In the genomic region with DNA sequence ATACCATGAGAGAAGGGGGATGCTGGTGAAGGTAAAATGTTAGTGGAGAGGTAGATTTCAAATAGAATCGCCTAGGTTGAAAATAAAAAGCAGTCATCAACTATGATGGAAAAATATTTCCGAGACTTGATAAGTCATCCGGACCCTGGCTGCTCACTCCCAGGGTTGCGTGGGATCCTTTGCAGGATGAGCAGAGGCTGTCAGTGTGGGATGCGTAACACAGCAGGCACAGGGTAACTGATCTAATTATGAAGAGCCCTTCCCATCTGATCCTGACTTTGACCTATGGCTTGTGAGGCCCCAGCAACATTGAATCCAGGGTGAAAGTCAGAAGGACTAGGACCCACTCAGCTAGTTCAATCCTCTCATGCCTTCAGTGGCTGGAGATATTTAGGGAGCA, we compare ENCODE assay signal across 22 cellular contexts.
"Had no signal": no experiment of that assay in that cellular context is flagged by ENCODE, and none has a peak within 500 bp of the region (broad histone marks: within the 10 kb centered on the region; RNA-seq: fewer than 3 reads in every experiment).

No MANE protein-coding gene starts in this region.

- H3K27ac ChIP-seq: colonic mucosa, coronary artery, dorsolateral prefrontal cortex, epithelial cell of prostate, esophagus muscularis mucosa, esophagus squamous epithelium, foreskin keratinocyte, gastrocnemius medialis, gastroesophageal sphincter, heart left ventricle, heart right ventricle had no signal

- H3K9me3 ChIP-seq: colonic mucosa, esophagus muscularis mucosa, gastrocnemius medialis, gastroesophageal sphincter had no signal

- H3K4me1 ChIP-seq: colonic mucosa, esophagus squamous epithelium, foreskin keratinocyte, gastrocnemius medialis, gastroesophageal sphincter, heart left ventricle, heart right ventricle had no signal

- H3K36me3 ChIP-seq: colonic mucosa, esophagus muscularis mucosa, esophagus squamous epithelium, gastrocnemius medialis, gastroesophageal sphincter, heart left ventricle, heart right ventricle had no signal

- H3K4me3 ChIP-seq: colonic mucosa, coronary artery, dorsolateral prefrontal cortex, esophagus muscularis mucosa, esophagus squamous epithelium, gastrocnemius medialis, gastroesophageal sphincter, heart left ventricle, heart right ventricle had no signal

- DNase-seq: colonic mucosa; cortex of kidney; dermis blood vessel endothelial cell; dorsolateral prefrontal cortex; effector CD4-positive, alpha-beta T cell; effector CD8-positive, alpha-beta T cell; effector memory CD4-positive, alpha-beta T cell; effector memory CD8-positive, alpha-beta T cell; endodermal cell; erythroblast; esophagus squamous epithelium; foreskin fibroblast; foreskin keratinocyte; foreskin melanocyte; gastrocnemius medialis; glutamatergic neuron; heart left ventricle; heart right ventricle had no signal

- H3K27me3 ChIP-seq: colonic mucosa, dorsolateral prefrontal cortex, esophagus muscularis mucosa, esophagus squamous epithelium, foreskin keratinocyte, gastrocnemius medialis, gastroesophageal sphincter, heart left ventricle had no signal
